8 cellular contexts compared by ENCODE assay signal in genomic region chr3:168467085-168467714, GRCh38.
A peak's percentile ranks its signal among the peaks of the same experiment; 100 is the strongest.
DNase-seq lines count a peak whose midpoint lies in the region; ATAC-seq and TF ChIP-seq lines count a peak whose summit lies in the region.

No MANE protein-coding gene starts in this region.

- H4K20me1 ChIP-seq in OCI-LY3 (ENCODE audit: insufficient read depth, low read length): no peaks in the 10 kb centered on the region

- no peak overlapping the region for H2AFZ ChIP-seq in OCI-LY3 (ENCODE audit: low read depth, low read length)

- peak overlapping the region; percentile 71 for H3K4me2 ChIP-seq in OCI-LY3 (ENCODE audit: low read length)

- peak; percentile 77 for TF ChIP-seq CTCF in OCI-LY3 (IDR thresholded peaks at IDR 0.05; ENCODE audit: low read depth, low read length)
- peak; percentile 21 to 60 (median 46) for TF ChIP-seq CTCF in heart left ventricle (IDR thresholded peaks at IDR 0.05)

- no peaks in the 10 kb centered on the region for H3K9me3 ChIP-seq in OCI-LY3 (ENCODE audit: insufficient read depth, low read length)
- peaks cover 0 to 8% (median 0%) of the 10 kb centered on the region in 12 donors for H3K9me3 ChIP-seq in heart left ventricle

- H3K4me1 ChIP-seq in OCI-LY3 (ENCODE audit: low read length) (peaks cover 10% of the 10 kb centered on the region), heart left ventricle (no peaks in the 10 kb centered on the region)

- intact Hi-C loops in heart left ventricle (cut with DNase I): loop anchor here in 9 of 10 donors (1.0 to 5.0 kb wide), 4 partner anchors 254 to 256 kb away; no protein-coding TSS in a partner anchor

- WGBS in heart left ventricle, 4 donors: 61 to 69% (median 64%) methylated on average over 6 of the region's 6 CpGs

- H3K9ac ChIP-seq in OCI-LY3 (ENCODE audit: low read length): no peak overlapping the region

- H3K27ac ChIP-seq in OCI-LY3 (ENCODE audit: low read length): no peak overlapping the region
- no peak overlapping the region for H3K27ac ChIP-seq in heart left ventricle

- H3K27me3 ChIP-seq in OCI-LY3 (ENCODE audit: low read depth, low read length): no peaks in the 10 kb centered on the region
- no peaks in the 10 kb centered on the region for H3K27me3 ChIP-seq in heart left ventricle

- peak overlapping the region; percentile 53 for H3K4me3 ChIP-seq in OCI-LY3 (ENCODE audit: low read length)
- peak overlapping the region in 1 of 12 donors; percentile 15 for H3K4me3 ChIP-seq in heart left ventricle

- ATAC-seq in GM19023 (IDR thresholded peaks at IDR 0.05; ENCODE audit: unreplicated experiment) (peak; percentile 88), HG03108 (IDR thresholded peaks at IDR 0.05; ENCODE audit: unreplicated experiment) (peak; percentile 72), heart left ventricle (peak; percentile 42 to 85 (median 82))

- TF ChIP-seq POLR2A in heart left ventricle (IDR thresholded peaks at IDR 0.05): no peak

- H3K36me3 ChIP-seq in OCI-LY3 (replicated peaks; ENCODE audit: low read depth, low read length) (no peaks in the 10 kb centered on the region), heart left ventricle (no peaks in the 10 kb centered on the region)

- no peaks in the 10 kb centered on the region for H3K79me2 ChIP-seq in OCI-LY3 (ENCODE audit: low read length)

- DNase-seq in AG08395 (ENCODE audit: low spot score): peak; percentile 3
- peak in 2 of 5 donors; percentile 11 to 19 for DNase-seq in heart left ventricle
- peak; percentile 51 for DNase-seq in stromal cell of bone marrow (ENCODE audit: low read depth)
- DNase-seq in DMS153 (lab: John Stamatoyannopoulos, UW): no peak
- DNase-seq in cerebellum (ENCODE audit: low spot score): no peak

Comparison
In these comparisons a context has a peak if more than half of its experiments do, and no peak if none do; other contexts are left out.
1. DNase-seq: peak in AG08395 (single experiment) and stromal cell of bone marrow (single experiment); none in DMS153 (single experiment) and cerebellum (single experiment).
2. Peak in every context shown above with its lines, with median percentiles within 50 percentile points of each other: ATAC-seq.